In the genomic region with DNA sequence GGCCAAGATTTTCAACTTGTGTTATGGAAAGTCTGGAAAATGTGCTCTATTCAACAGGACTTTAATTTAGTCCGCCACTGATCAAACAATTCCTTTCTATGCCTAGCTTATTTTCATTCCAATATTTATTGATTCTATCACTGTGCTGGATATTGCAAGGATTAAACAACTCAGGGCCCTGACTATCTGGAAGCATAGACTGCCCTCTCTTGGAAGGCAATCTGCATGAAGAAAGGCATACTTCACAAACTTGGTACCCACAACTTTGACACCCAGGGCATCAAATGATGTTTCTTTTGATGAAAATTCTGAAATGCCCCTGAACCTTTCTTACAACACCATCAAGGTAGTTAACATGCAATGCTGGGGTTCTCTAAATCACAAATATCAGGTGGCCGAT, we compare ENCODE assay signal across 1 cellular context.
TF ChIP-seq lines count a peak whose summit lies in the region.

No MANE protein-coding gene starts in this region.

TF ChIP-seq in IMR-90, 13 proteins besides CTCF, POLR2A, EP300 and RAD21 (continued from another document):
- TF ChIP-seq, protein P1, sequence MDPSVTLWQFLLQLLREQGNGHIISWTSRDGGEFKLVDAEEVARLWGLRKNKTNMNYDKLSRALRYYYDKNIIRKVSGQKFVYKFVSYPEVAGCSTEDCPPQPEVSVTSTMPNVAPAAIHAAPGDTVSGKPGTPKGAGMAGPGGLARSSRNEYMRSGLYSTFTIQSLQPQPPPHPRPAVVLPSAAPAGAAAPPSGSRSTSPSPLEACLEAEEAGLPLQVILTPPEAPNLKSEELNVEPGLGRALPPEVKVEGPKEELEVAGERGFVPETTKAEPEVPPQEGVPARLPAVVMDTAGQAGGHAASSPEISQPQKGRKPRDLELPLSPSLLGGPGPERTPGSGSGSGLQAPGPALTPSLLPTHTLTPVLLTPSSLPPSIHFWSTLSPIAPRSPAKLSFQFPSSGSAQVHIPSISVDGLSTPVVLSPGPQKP (IDR thresholded peaks at IDR 0.05; ENCODE audit: borderline replicate concordance, low read depth, low read length), result no peak
- TF ChIP-seq USF2 (IDR thresholded peaks at IDR 0.05; ENCODE audit: low read depth, low read length) (no peak), RCOR1 (IDR thresholded peaks at IDR 0.05; ENCODE audit: insufficient replicate concordance, low read length) (no peak)
